ENCODE assay signal across 8 cellular contexts in the genomic region with DNA sequence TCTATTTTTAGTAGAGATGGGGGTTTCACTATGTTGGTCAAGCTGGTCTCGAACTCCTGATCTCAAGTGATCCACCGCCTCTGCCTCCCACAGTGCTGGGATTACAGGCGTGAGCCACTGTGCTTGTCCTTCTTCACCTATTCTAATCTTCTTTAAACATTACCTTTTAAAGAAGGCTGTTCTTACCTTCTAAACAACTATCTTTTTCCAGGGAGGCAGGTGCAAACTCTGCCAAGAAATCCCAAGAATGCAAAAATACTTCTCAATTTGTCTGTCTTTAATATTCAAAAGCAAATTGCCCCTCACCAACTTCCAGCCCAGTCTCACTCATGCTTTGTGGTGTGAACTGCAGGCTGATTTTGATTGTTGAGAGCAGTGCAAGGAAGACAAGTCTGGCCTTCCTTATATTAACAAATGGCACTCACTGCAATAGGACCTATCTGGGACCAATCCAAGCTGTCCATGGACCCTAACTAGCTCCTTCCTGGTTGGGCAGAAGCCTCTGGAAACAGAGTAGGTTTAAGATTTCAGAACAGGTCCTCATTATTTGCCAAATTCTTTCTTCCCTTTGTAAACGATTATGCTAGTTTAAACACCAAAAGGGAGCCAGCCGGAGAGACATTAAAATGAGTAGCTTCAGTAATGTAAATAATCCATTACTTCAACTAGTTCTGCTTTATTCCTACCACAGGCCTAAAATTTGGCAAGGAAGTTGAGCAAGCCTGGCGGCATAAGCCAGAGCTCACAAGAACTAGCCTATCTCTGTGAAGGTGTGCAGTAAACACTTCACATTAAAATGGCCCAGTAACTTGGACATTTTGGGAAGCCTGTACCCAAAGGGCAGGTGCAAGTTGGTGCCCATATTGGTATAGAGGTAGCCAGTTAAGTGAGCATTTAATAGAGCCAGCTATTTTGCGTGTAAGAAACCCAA. TPM values are rescaled to one million over a fixed set of nuclear protein-coding genes. Genes with fewer than 3 reads are reported as not detected.
DNase-seq lines count a peak whose midpoint lies in the region; ATAC-seq and TF ChIP-seq lines count a peak whose summit lies in the region.

No MANE protein-coding gene starts in this region.

- H3K27me3 ChIP-seq in AG04450 (ENCODE audit: control insufficient read depth, insufficient read depth, low read length) = no peaks in the 10 kb centered on the region
- H3K27me3 ChIP-seq in HCT116 (ENCODE audit: insufficient read depth, low read length) = no peaks in the 10 kb centered on the region
- H3K27me3 ChIP-seq in parathyroid adenoma (ENCODE audit: control insufficient read depth, insufficient read depth, low read length) = no peaks in the 10 kb centered on the region

- H3K36me3 ChIP-seq in HCT116 (ENCODE audit: control insufficient read depth in 1 of 2, insufficient read depth in 2 of 2, low read length in 2 of 2) (no peaks in the 10 kb centered on the region), parathyroid adenoma (ENCODE audit: control insufficient read depth, insufficient read depth, low read length) (no peaks in the 10 kb centered on the region)

- H3K27ac Mint-ChIP-seq in T-helper 17 cell = peak overlapping the region; percentile 97

- intact Hi-C loops in HCT116 (cut with micrococcal nuclease) = loop anchor here (10.0 kb wide), 1 partner anchor 208 kb away; a partner anchor contains a TSS

- peaks cover 6 to 29% of the 10 kb centered on the region in 2 experiments; a peak in 3 of 4 replicates for H3K4me1 ChIP-seq in HCT116 (ENCODE audit: control insufficient read depth in 1 of 2, insufficient read depth in 2 of 2, low read length in 2 of 2)
- H3K4me1 ChIP-seq in parathyroid adenoma = peaks cover 10% of the 10 kb centered on the region

- no TSS peak for BruUV-seq in HCT116 (replicated peaks; lab: Mats Ljungman, UMichigan)

- ATAC-seq in HCT116 = no peak
- ATAC-seq in T-helper 17 cell = no peak

- H3K4me3 ChIP-seq in AG04450 (ENCODE audit: low read depth, low read length) = peak overlapping the region; percentile 91
- peak overlapping the region; percentile 96 for H3K4me3 ChIP-seq in HCT116 (replicated peaks in 1 of 2; ENCODE audit: low read depth in 1 of 2, low read length in 2 of 2)
- H3K4me3 ChIP-seq in parathyroid adenoma (ENCODE audit: low read depth, low read length) = peak overlapping the region; percentile 94

- no peak for TF ChIP-seq CTCF in AG04450 (IDR thresholded peaks at IDR 0.05; ENCODE audit: low read depth, low read length)
- TF ChIP-seq CTCF in HCT116 (IDR thresholded peaks at IDR 0.05 in 2 of 3, conservative IDR thresholded peaks at IDR 0.05 in 1 of 3; ENCODE audit: borderline replicate concordance in 1 of 3, insufficient read depth in 1 of 3, low read depth in 2 of 3, low read length in 2 of 3) = no peak
- TF ChIP-seq CTCF in parathyroid adenoma (IDR thresholded peaks at IDR 0.05) = no peak

- H3K27ac ChIP-seq in AG04450 (ENCODE audit: low read depth, low read length) = peak overlapping the region; percentile 99
- H3K27ac ChIP-seq in HCT116 (ENCODE audit: low read depth, low read length) = peak overlapping the region; percentile 99
- peak overlapping the region; percentile 98 for H3K27ac ChIP-seq in parathyroid adenoma

- H3K4me3 Mint-ChIP-seq in T-helper 17 cell = peak overlapping the region; percentile 98

- H3K79me2 ChIP-seq in HCT116 (ENCODE audit: insufficient read depth, low read length) = peaks cover 18% of the 10 kb centered on the region
- H3K79me2 ChIP-seq in parathyroid adenoma = no peaks in the 10 kb centered on the region

- peak overlapping the region; percentile 85 for H3K4me2 ChIP-seq in HCT116 (ENCODE audit: low read length)
- H3K4me2 ChIP-seq in parathyroid adenoma (ENCODE audit: low read length) = peak overlapping the region; percentile 94

- POLR2A ChIA-PET in AG04450 (lab: Yijun Ruan, JAX) (interaction anchor here (0.6 to 1.8 kb wide), 3 partner anchors 173 to 211 kb away, joined by 4 to 25 read pairs (median 9); a partner anchor contains a TSS), HCT116 (lab: Charles Lee) (interaction anchor here (1.0 to 3.2 kb wide), 4 partner anchors 40 to 211 kb away, joined by 3 to 23 read pairs (median 4); a partner anchor contains a TSS)

- H2AFZ ChIP-seq in HCT116 (ENCODE audit: low read depth, low read length, poor library complexity, severe bottlenecking) (no peak overlapping the region), parathyroid adenoma (no peak overlapping the region)

- TF ChIP-seq POLR2A in HCT116 (IDR thresholded peaks at IDR 0.05; ENCODE audit: borderline replicate concordance, extremely low read depth, insufficient read depth, insufficient read length) = no peak

- H3K27me3 Mint-ChIP-seq in T-helper 17 cell = no peaks in the 10 kb centered on the region

- DNase-seq in AG04450 (ENCODE audit: low read depth, low spot score) (peak; percentile 23), HCT116 (ENCODE audit: low read depth, low spot score) (no peak), T-helper 17 cell (no peak), fibroblast of gingiva (ENCODE audit: low read depth) (peak; percentile 33), NCI-H510A treated with DMSO at 0.1 percent for 48 hours (lab: John Stamatoyannopoulos, UW) (no peak)
- DNase-seq in stimulated activated CD4-positive, alpha-beta T cell treated with anti-CD3 and anti-CD28 coated beads, Interleukin-4, amount 100 ng/mL, for 4 hours = no peak
- no peak for DNase-seq in activated effector memory CD4-positive, alpha-beta T cell treated with anti-CD3 and anti-CD28 coated beads, Interleukin-2, amount 50 U/mL, for 16 hours

- TF ChIP-seq RAD21 in HCT116 (IDR thresholded peaks at IDR 0.05; ENCODE audit: low read depth) = no peak

- H3K36me3 Mint-ChIP-seq in T-helper 17 cell (ENCODE audit: low read depth) = no peaks in the 10 kb centered on the region

- no peaks in the 10 kb centered on the region for H3K9me2 ChIP-seq in HCT116 (ENCODE audit: insufficient read depth)

- peak overlapping the region; percentile 96 for H3K9ac ChIP-seq in HCT116 (ENCODE audit: low read length)
- H3K9ac ChIP-seq in parathyroid adenoma = peak overlapping the region; percentile 87

- RAD21 ChIA-PET in HCT116 (lab: Charles Lee; ENCODE audit: low non-redundant PET in 1 of 2, low total read pairs in 2 of 2, uncharacterized antibody in 2 of 2, unreplicated experiment in 2 of 2) = no interaction called here

- CTCF ChIA-PET in AG04450 (lab: Charles Lee) (interaction anchor here (0.6 to 3.9 kb wide), 7 partner anchors 11 to 856 kb away, joined by 3 to 41 read pairs (median 6); no protein-coding TSS in a partner anchor), HCT116 (lab: Charles Lee) (interaction anchor here (1.9 to 4.8 kb wide), 4 partner anchors 10 to 186 kb away, joined by 15 to 52 read pairs (median 34); no protein-coding TSS in a partner anchor)

- H3K9me3 ChIP-seq in AG04450 (ENCODE audit: control insufficient read depth, insufficient read depth, low read length) = no peaks in the 10 kb centered on the region; the same call in 1 of the 2 replicates
- H3K9me3 ChIP-seq in HCT116 (ENCODE audit: control insufficient read depth in 1 of 2, insufficient read depth in 1 of 2, low read depth in 1 of 2, low read length in 2 of 2) = no peaks in the 10 kb centered on the region
- H3K9me3 ChIP-seq in T-helper 17 cell (ENCODE audit: control insufficient read depth, low read length, poor library complexity, severe bottlenecking) = no peaks in the 10 kb centered on the region
- H3K9me3 ChIP-seq in parathyroid adenoma (ENCODE audit: control insufficient read depth, low read length) = no peaks in the 10 kb centered on the region

- peaks cover 18% of the 10 kb centered on the region for H3K4me1 Mint-ChIP-seq in T-helper 17 cell

- H4K20me1 ChIP-seq in HCT116 (ENCODE audit: insufficient read depth) = no peaks in the 10 kb centered on the region

TF ChIP-seq in HCT116, 20 proteins besides CTCF, POLR2A, EP300 and RAD21:
- no peak for TF ChIP-seq SIN3A (IDR thresholded peaks at IDR 0.05; ENCODE audit: low read depth)
- TF ChIP-seq, protein P1, sequence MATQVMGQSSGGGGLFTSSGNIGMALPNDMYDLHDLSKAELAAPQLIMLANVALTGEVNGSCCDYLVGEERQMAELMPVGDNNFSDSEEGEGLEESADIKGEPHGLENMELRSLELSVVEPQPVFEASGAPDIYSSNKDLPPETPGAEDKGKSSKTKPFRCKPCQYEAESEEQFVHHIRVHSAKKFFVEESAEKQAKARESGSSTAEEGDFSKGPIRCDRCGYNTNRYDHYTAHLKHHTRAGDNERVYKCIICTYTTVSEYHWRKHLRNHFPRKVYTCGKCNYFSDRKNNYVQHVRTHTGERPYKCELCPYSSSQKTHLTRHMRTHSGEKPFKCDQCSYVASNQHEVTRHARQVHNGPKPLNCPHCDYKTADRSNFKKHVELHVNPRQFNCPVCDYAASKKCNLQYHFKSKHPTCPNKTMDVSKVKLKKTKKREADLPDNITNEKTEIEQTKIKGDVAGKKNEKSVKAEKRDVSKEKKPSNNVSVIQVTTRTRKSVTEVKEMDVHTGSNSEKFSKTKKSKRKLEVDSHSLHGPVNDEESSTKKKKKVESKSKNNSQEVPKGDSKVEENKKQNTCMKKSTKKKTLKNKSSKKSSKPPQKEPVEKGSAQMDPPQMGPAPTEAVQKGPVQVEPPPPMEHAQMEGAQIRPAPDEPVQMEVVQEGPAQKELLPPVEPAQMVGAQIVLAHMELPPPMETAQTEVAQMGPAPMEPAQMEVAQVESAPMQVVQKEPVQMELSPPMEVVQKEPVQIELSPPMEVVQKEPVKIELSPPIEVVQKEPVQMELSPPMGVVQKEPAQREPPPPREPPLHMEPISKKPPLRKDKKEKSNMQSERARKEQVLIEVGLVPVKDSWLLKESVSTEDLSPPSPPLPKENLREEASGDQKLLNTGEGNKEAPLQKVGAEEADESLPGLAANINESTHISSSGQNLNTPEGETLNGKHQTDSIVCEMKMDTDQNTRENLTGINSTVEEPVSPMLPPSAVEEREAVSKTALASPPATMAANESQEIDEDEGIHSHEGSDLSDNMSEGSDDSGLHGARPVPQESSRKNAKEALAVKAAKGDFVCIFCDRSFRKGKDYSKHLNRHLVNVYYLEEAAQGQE (IDR thresholded peaks at IDR 0.05; ENCODE audit: low read depth) = no peak
- TF ChIP-seq ZFX (IDR thresholded peaks at IDR 0.05) = no peak
- TF ChIP-seq POLR2AphosphoS5 (IDR thresholded peaks at IDR 0.05; ENCODE audit: low read depth, low read length) = no peak

RNA-seq across cellular contexts. Expression of a gene that starts 1.6 kb away (rescaled TPM):
- 7.4 and 11.1 TPM in 2 replicates for polyA plus RNA-seq in AG04450 (2011; rRNA removed)
- polyA minus RNA-seq in AG04450 (2011; rRNA and poly(A)+ RNA removed) = 2.5 and 3.0 TPM in 2 replicates
- 46.2 TPM for total RNA-seq in HCT116 (2021; ENCODE audit: unreplicated experiment)
- polyA plus RNA-seq in HCT116 (2012) = 34.7 and 39.3 TPM in 2 replicates
- 10 to 100 TPM; 54.6 to 60.7 TPM for total RNA-seq in T-helper 17 cell

RNA-seq across cellular contexts. Expression of a gene that starts 15.6 kb away (rescaled TPM):
- 1.8 and 2.0 TPM in 2 replicates for polyA plus RNA-seq in AG04450 (2011; rRNA removed)
- polyA minus RNA-seq in AG04450 (2011; rRNA and poly(A)+ RNA removed) = 0.51 and 0.74 TPM in 2 replicates
- total RNA-seq in HCT116 (2021; ENCODE audit: unreplicated experiment) (3.1 TPM), T-helper 17 cell (10 to 100 TPM; 11.7 to 16.6 TPM)
- polyA plus RNA-seq in HCT116 (2012) = 2.9 and 4.1 TPM in 2 replicates

Comparison
In these comparisons a context has a peak if more than half of its experiments do, and no peak if none do; other contexts are left out.
1. DNase-seq: peak in AG04450 (single experiment) and fibroblast of gingiva (single experiment); none in HCT116 (single experiment), T-helper 17 cell (0 of 3), stimulated activated CD4-positive, alpha-beta T cell treated with anti-CD3 and anti-CD28 coated beads, Interleukin-4, amount 100 ng/mL, for 4 hours (0 of 2), NCI-H510A treated with DMSO at 0.1 percent for 48 hours (single experiment) and activated effector memory CD4-positive, alpha-beta T cell treated with anti-CD3 and anti-CD28 coated beads, Interleukin-2, amount 50 U/mL, for 16 hours (single experiment).
2. Peak in every context shown above with its lines, with median percentiles within 50 percentile points of each other: H3K27ac ChIP-seq and H3K4me3 ChIP-seq.